Comparison of ENCODE assay signal across 1 cellular context in genomic region chr3:10980216-10980799, GRCh38.
TF ChIP-seq lines count a peak whose summit lies in the region.

No MANE protein-coding gene starts in this region.

TF ChIP-seq in endothelial cell of umbilical vein, 7 proteins besides CTCF, POLR2A, EP300 and RAD21:
- TF ChIP-seq POLR2AphosphoS5 (IDR thresholded peaks at IDR 0.05; ENCODE audit: insufficient read depth, low read depth, low read length) (no peak), EZH2 (IDR thresholded peaks at IDR 0.05; ENCODE audit: borderline replicate concordance, low read depth, low read length, severe bottlenecking) (no peak), GATA2 (IDR thresholded peaks at IDR 0.05; ENCODE audit: insufficient read depth, insufficient read length, low read depth, low read length) (no peak), MAX (IDR thresholded peaks at IDR 0.05; ENCODE audit: insufficient read depth, insufficient read length) (no peak), JUN (IDR thresholded peaks at IDR 0.05; ENCODE audit: borderline replicate concordance, insufficient read depth, insufficient read length, low read depth) (no peak), MYC (IDR thresholded peaks at IDR 0.05; ENCODE audit: low read depth, low read length) (no peak), FOS (IDR thresholded peaks at IDR 0.05; ENCODE audit: borderline replicate concordance, insufficient read depth, low read length) (no peak)
